10 cellular contexts compared by ENCODE assay signal in genomic region chr5:59079622-59080620, GRCh38.
DNase-seq lines count a peak whose midpoint lies in the region; ATAC-seq, FAIRE-seq and TF ChIP-seq lines count a peak whose summit lies in the region.
"Had no signal": no experiment of that assay in that cellular context is flagged by ENCODE, and none has a peak within 500 bp of the region (broad histone marks: within the 10 kb centered on the region; RNA-seq: fewer than 3 reads in every experiment).

No MANE protein-coding gene starts in this region.

- H3K4me2 ChIP-seq in H1 (ENCODE audit: insufficient read depth in 1 of 2, low read depth in 2 of 2, low read length in 2 of 2) (no peak overlapping the region), HepG2 (ENCODE audit: low read depth, low read length) (no peak overlapping the region)
- H3K4me2 ChIP-seq: KMS-11 had no signal

- H3K36me3 ChIP-seq in H1 (ENCODE audit: control insufficient read depth in 2 of 4, insufficient read depth in 4 of 4, low read length in 3 of 4) (no peaks in the 10 kb centered on the region), HepG2 (replicated peaks in 1 of 2; ENCODE audit: control insufficient read depth in 1 of 2, insufficient read depth in 2 of 2, low read length in 2 of 2) (no peaks in the 10 kb centered on the region), aorta (ENCODE audit: control insufficient read depth in 1 of 2, insufficient read depth in 2 of 2, low read length in 1 of 2) (no peaks in the 10 kb centered on the region)

- H3K4me3 ChIP-seq in H1 (ENCODE audit: extremely low read depth in 1 of 4, insufficient read depth in 2 of 4, low read depth in 3 of 4, low read length in 4 of 4): no peak overlapping the region
- no peak overlapping the region; a peak in 1 of 6 replicates for H3K4me3 ChIP-seq in HepG2 (replicated peaks in 1 of 3; ENCODE audit: insufficient read depth in 1 of 3, low read depth in 2 of 3, low read length in 3 of 3)
- H3K4me3 ChIP-seq in aorta (ENCODE audit: low read length in 2 of 2): no peak overlapping the region
- H3K4me3 ChIP-seq: lung had no signal

- H3K14ac ChIP-seq in H1 (ENCODE audit: insufficient read length): no peak overlapping the region

- H3K27ac ChIP-seq in H1 (ENCODE audit: low read depth, low read length) (no peak overlapping the region), HepG2 (ENCODE audit: extremely low read length, insufficient read depth, low read length) (no peak overlapping the region), aorta (ENCODE audit: low read depth in 1 of 2, low read length in 2 of 2) (no peak overlapping the region)
- H3K27ac ChIP-seq: KMS-11 had no signal

- no peak overlapping the region for H2BK120ac ChIP-seq in H1 (replicated peaks; ENCODE audit: low read depth, low read length)

- BruUV-seq in HepG2 (replicated peaks; lab: Mats Ljungman, UMichigan): no TSS peak

- H2AFZ ChIP-seq in H1 (ENCODE audit: low read length) (peak overlapping the region; percentile 57; the same call in 1 of the 2 replicates), HepG2 (ENCODE audit: low read length) (no peak overlapping the region)

- POLR2A ChIA-PET in H1 (lab: Charles Lee; ENCODE audit: partially characterized antibody) (no interaction called here), HepG2 (lab: Yijun Ruan, JAX) (interaction anchor here (1.4 kb wide), 1 partner anchor 41 kb away, joined by 3 read pairs; no protein-coding TSS in a partner anchor)

- no peak overlapping the region for H3K23ac ChIP-seq in H1 (ENCODE audit: insufficient read length)

- CTCF ChIA-PET in H1 (lab: Charles Lee; ENCODE audit: partially characterized antibody) (interaction anchor here (0.7 to 1.5 kb wide), 3 partner anchors 19 to 94 kb away, joined by 3 read pairs; no protein-coding TSS in a partner anchor), HepG2 (lab: Yijun Ruan, JAX; ENCODE audit: low intra/inter-chr PET ratio, low total read pairs) (no interaction called here)

- no peak overlapping the region for H4K8ac ChIP-seq in H1 (ENCODE audit: extremely low read depth, insufficient read depth, low read length)

- 93% methylated on average over 7 of the region's 7 CpGs; no CpG with 5 or more reads in 1 of the 2 experiments for WGBS in H1 (ENCODE audit: extremely low coverage in 1 of 2, insufficient coverage in 1 of 2, insufficient read length in 1 of 2, insufficient replicate concordance in 2 of 2, low coverage in 1 of 2, low lambda C conversion rate in 2 of 2, missing lambda C conversion rate in 1 of 2), 2 experiments
- 45% methylated on average over 7 of the region's 7 CpGs for WGBS in HepG2 (ENCODE audit: low lambda C conversion rate)
- 47% methylated on average over 7 of the region's 7 CpGs for WGBS in aorta, 2 donors

- no peaks in the 10 kb centered on the region for H4K20me1 ChIP-seq in H1 (replicated peaks in 1 of 2; ENCODE audit: control insufficient read depth in 1 of 2, insufficient read depth in 2 of 2, low read length in 2 of 2)
- H4K20me1 ChIP-seq in HepG2 (ENCODE audit: insufficient read depth, low read length): no peaks in the 10 kb centered on the region

- no peak for DNase-seq in Right ventricle myocardium inferior (ENCODE audit: missing footprints)
- no peak for DNase-seq in cardiac septum (ENCODE audit: low spot score)
- no peak for DNase-seq in H1 (ENCODE audit: low read depth in 1 of 2, low spot score in 2 of 2)
- peak; percentile 34 for DNase-seq in HepG2 (ENCODE audit: low spot score)
- DNase-seq in aorta: no peak
- DNase-seq in DMS 273 (lab: John Stamatoyannopoulos, UW; ENCODE audit: unreplicated experiment): no peak
- no peak for DNase-seq in NCI-H187 (lab: John Stamatoyannopoulos, UW)

- no peak overlapping the region for H2AK5ac ChIP-seq in H1 (ENCODE audit: low read depth, low read length)

- in situ Hi-C loops in HepG2 (cut with HindIII; ENCODE audit: extremely low pct_ligation_motif_present, low pct_unique_long_range_greater_than_20kb): no loop called here

- no peak overlapping the region for H2BK5ac ChIP-seq in H1 (ENCODE audit: low read depth, low read length)

- no peak for TF ChIP-seq EP300 in H1 (IDR thresholded peaks at IDR 0.05; ENCODE audit: borderline replicate concordance in 1 of 2, low read depth in 2 of 2, low read length in 2 of 2)
- TF ChIP-seq EP300 in HepG2 (IDR thresholded peaks at IDR 0.05; ENCODE audit: low read depth in 2 of 2, low read length in 2 of 2): no peak
- TF ChIP-seq EP300 in HepG2 (CRISPR knock-in tag; IDR thresholded peaks at IDR 0.05; ENCODE audit: borderline replicate concordance): no peak

- no peaks in the 10 kb centered on the region for H3K79me1 ChIP-seq in H1 (ENCODE audit: low read depth, low read length)

- FAIRE-seq in H1 (lab: Jason Lieb, UNC) (no peak), HepG2 (lab: Jason Lieb, UNC) (no peak)

- H3K4me1 ChIP-seq in H1 (replicated peaks in 1 of 4; ENCODE audit: control insufficient read depth in 3 of 4, insufficient read depth in 4 of 4, low read length in 3 of 4) (no peaks in the 10 kb centered on the region), HepG2 (ENCODE audit: insufficient read depth, low read length) (peaks cover 9% of the 10 kb centered on the region), aorta (ENCODE audit: control insufficient read depth in 1 of 2, insufficient read depth in 2 of 2, low read length in 2 of 2) (no peaks in the 10 kb centered on the region)

- H3K27me3 ChIP-seq in H1 (replicated peaks in 1 of 4; ENCODE audit: control insufficient read depth in 3 of 4, extremely low read depth in 1 of 4, insufficient read depth in 3 of 4, low read length in 3 of 4): no peaks in the 10 kb centered on the region
- no peaks in the 10 kb centered on the region for H3K27me3 ChIP-seq in HepG2 (ENCODE audit: control insufficient read depth in 1 of 2, insufficient read depth in 2 of 2, low read length in 2 of 2)
- no peaks in the 10 kb centered on the region for H3K27me3 ChIP-seq in aorta (ENCODE audit: control insufficient read depth in 1 of 2, insufficient read depth in 2 of 2, low read length in 1 of 2)

- intact Hi-C loops in Right ventricle myocardium inferior (cut with DNase I) (no loop called here), cardiac septum (cut with DNase I) (no loop called here), HepG2 (cut with micrococcal nuclease; ENCODE audit: unreplicated experiment) (no loop called here), aorta (cut with DNase I) (no loop called here)

- H3K9me3 ChIP-seq in H1 (ENCODE audit: insufficient read depth in 2 of 2, low read depth in 1 of 2, low read length in 1 of 2): no peaks in the 10 kb centered on the region
- H3K9me3 ChIP-seq in HepG2 (ENCODE audit: low read length): no peaks in the 10 kb centered on the region
- H3K9me3 ChIP-seq in aorta (ENCODE audit: control insufficient read depth, low read length): no peaks in the 10 kb centered on the region

- H3K18ac ChIP-seq in H1 (ENCODE audit: extremely low read depth, low read length): no peak overlapping the region

- no peak overlapping the region for H2BK15ac ChIP-seq in H1 (ENCODE audit: low read length)

- TF ChIP-seq POLR2A in H1 (IDR thresholded peaks at IDR 0.05; ENCODE audit: control extremely low read depth in 1 of 2, low read depth in 2 of 2, low read length in 2 of 2) (no peak), HepG2 (IDR thresholded peaks at IDR 0.05; ENCODE audit: insufficient read depth in 1 of 2, low read depth in 2 of 2, low read length in 2 of 2) (no peak)

- H2BK12ac ChIP-seq in H1 (ENCODE audit: low read depth, low read length): no peak overlapping the region

- no peak overlapping the region; a peak in 1 of 7 replicates for H3K9ac ChIP-seq in H1 (replicated peaks in 1 of 4; ENCODE audit: extremely low read depth in 1 of 4, low read depth in 3 of 4, low read length in 3 of 4)
- no peak overlapping the region for H3K9ac ChIP-seq in HepG2 (ENCODE audit: insufficient read depth, low read depth, low read length)
- H3K9ac ChIP-seq: KMS-11 had no signal

- no peak overlapping the region for H4K5ac ChIP-seq in H1 (ENCODE audit: insufficient read length, low read depth, low read length)

- H3K79me2 ChIP-seq in H1 (ENCODE audit: control insufficient read depth in 1 of 2, insufficient read depth in 2 of 2, low read length in 2 of 2) (no peaks in the 10 kb centered on the region), HepG2 (ENCODE audit: insufficient read depth, low read length) (no peaks in the 10 kb centered on the region)

- H2BK20ac ChIP-seq in H1 (ENCODE audit: low read length): no peak overlapping the region

- H3K56ac ChIP-seq in H1 (replicated peaks; ENCODE audit: insufficient read length, low read depth, low read length): no peak overlapping the region

- TF ChIP-seq RAD21 in H1 (IDR thresholded peaks at IDR 0.05 in 1 of 2, conservative IDR thresholded peaks at IDR 0.05 in 1 of 2; ENCODE audit: low read depth in 2 of 2, low read length in 2 of 2) (no peak), HepG2 (CRISPR knock-in tag; IDR thresholded peaks at IDR 0.05) (no peak)

- H4K91ac ChIP-seq in H1 (replicated peaks; ENCODE audit: insufficient read length, low read length): no peak overlapping the region

- peak; percentile 97 for ATAC-seq in Right ventricle myocardium inferior
- ATAC-seq in HepG2: peak; percentile 83
- ATAC-seq in aorta (ENCODE audit: low FRiP score): peak; percentile 50
- ATAC-seq in GM19455 (IDR thresholded peaks at IDR 0.05; ENCODE audit: unreplicated experiment): no peak

- TF ChIP-seq CTCF in H1 (IDR thresholded peaks at IDR 0.05; ENCODE audit: control extremely low read depth in 1 of 3, insufficient read depth in 1 of 3, low read depth in 1 of 3, low read length in 3 of 3) (no peak), HepG2 (CRISPR knock-in tag; IDR thresholded peaks at IDR 0.05) (no peak)

- no peaks in the 10 kb centered on the region; the same call in 1 of the 2 replicates for H3K23me2 ChIP-seq in H1 (ENCODE audit: low read depth, low read length)

- no peak overlapping the region for H3K4ac ChIP-seq in H1 (replicated peaks; ENCODE audit: insufficient read length, low read depth, low read length)

TF ChIP-seq in H1, 55 proteins besides CTCF, POLR2A, EP300 and RAD21:
- TF ChIP-seq SP1 (IDR thresholded peaks at IDR 0.05; ENCODE audit: low read depth, low read length) (no peak), SIRT6 (IDR thresholded peaks at IDR 0.05; ENCODE audit: low read length) (no peak), CHD1 (IDR thresholded peaks at IDR 0.05; ENCODE audit: low read depth, low read length) (no peak), BACH1 (IDR thresholded peaks at IDR 0.05; ENCODE audit: low read length) (no peak), NRF1 (IDR thresholded peaks at IDR 0.05; ENCODE audit: low read depth, low read length) (no peak), YY1 (IDR thresholded peaks at IDR 0.05; ENCODE audit: low read depth, low read length) (no peak), TEAD4 (IDR thresholded peaks at IDR 0.05; ENCODE audit: low read depth, low read length) (no peak)
